Comparison of ENCODE assay signal across 19 cellular contexts in the genomic region with DNA sequence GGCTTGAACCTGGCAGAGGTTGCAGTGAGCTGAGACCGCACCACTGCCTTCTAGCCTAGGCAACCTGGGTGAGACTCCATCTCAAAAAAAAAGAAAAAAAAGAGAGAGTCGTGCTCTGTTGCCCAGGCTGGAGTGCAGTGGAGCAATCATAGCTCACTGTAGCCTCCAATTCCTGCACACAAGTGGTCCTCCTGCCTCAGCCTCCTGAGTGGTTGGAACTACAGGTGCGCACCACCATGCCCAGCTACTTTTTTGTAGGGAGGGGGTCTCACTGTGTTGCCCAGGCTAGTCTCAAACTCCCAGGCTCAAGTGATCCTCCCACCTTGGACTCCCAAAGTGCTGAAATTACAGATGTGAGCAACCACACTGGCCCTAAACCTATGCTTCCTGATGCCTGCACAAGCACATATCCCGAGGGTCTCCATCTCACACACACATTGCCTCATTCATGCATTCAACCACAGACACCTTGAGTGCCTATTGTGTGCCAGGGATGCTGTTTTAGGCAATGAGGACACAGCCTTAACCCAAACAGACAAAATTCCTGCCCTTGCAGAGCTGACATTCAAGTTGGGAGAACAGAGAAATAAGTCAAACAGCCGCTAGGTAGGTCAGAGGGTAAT. TPM values are rescaled to one million over a fixed set of nuclear protein-coding genes. Genes with fewer than 3 reads are reported as not detected.
A peak's percentile ranks its signal among the peaks of the same experiment; 100 is the strongest.
DNase-seq lines count a peak whose midpoint lies in the region; ATAC-seq and TF ChIP-seq lines count a peak whose summit lies in the region.
"Had no signal": no experiment of that assay in that cellular context is flagged by ENCODE, and none has a peak within 500 bp of the region (broad histone marks: within the 10 kb centered on the region; RNA-seq: fewer than 3 reads in every experiment).

No MANE protein-coding gene starts in this region.

- H3K4me3 Mint-ChIP-seq in activated CD4-positive, alpha-beta T cell treated with anti-CD3 and anti-CD28 coated beads, Interleukin-2, amount 10 ng/mL, durations not matched to agents 7 days and 5 days: no peak overlapping the region
- H3K4me3 Mint-ChIP-seq in activated CD4-positive, alpha-beta memory T cell treated with anti-CD3 and anti-CD28 coated beads, Interleukin-2, amount 10 ng/mL, durations not matched to agents 7 days and 5 days: no peak overlapping the region
- H3K4me3 Mint-ChIP-seq in neural progenitor cell: peak overlapping the region; percentile 16

- no peak overlapping the region for H3K9ac ChIP-seq in neural progenitor cell
- H3K9ac ChIP-seq: GM23248 had no signal

- no peak overlapping the region for H3K4me3 ChIP-seq in neural progenitor cell
- H3K4me3 ChIP-seq: coronary artery, esophagus muscularis mucosa, GM23248, heart left ventricle, thoracic aorta had no signal

- H3K27me3 Mint-ChIP-seq in activated CD4-positive, alpha-beta T cell treated with anti-CD3 and anti-CD28 coated beads, Interleukin-2, amount 10 ng/mL, durations not matched to agents 7 days and 5 days: peaks cover 1% of the 10 kb centered on the region
- no peaks in the 10 kb centered on the region for H3K27me3 Mint-ChIP-seq in activated CD4-positive, alpha-beta memory T cell treated with anti-CD3 and anti-CD28 coated beads, Interleukin-2, amount 10 ng/mL, durations not matched to agents 7 days and 5 days
- peaks cover 11% of the 10 kb centered on the region for H3K27me3 Mint-ChIP-seq in neural progenitor cell (ENCODE audit: insufficient read depth, low read depth)

- TF ChIP-seq CTCF in neural progenitor cell (IDR thresholded peaks at IDR 0.05): no peak

- no peaks in the 10 kb centered on the region for H3K36me3 Mint-ChIP-seq in activated CD4-positive, alpha-beta T cell treated with anti-CD3 and anti-CD28 coated beads, Interleukin-2, amount 10 ng/mL, durations not matched to agents 7 days and 5 days (ENCODE audit: low read depth)
- H3K36me3 Mint-ChIP-seq in activated CD4-positive, alpha-beta memory T cell treated with anti-CD3 and anti-CD28 coated beads, Interleukin-2, amount 10 ng/mL, durations not matched to agents 7 days and 5 days (ENCODE audit: low read depth): peaks cover 2% of the 10 kb centered on the region
- H3K36me3 Mint-ChIP-seq in neural progenitor cell: no peaks in the 10 kb centered on the region

- no peak overlapping the region for H2AFZ ChIP-seq in neural progenitor cell (replicated peaks)
- H2AFZ ChIP-seq: GM23248 had no signal

- H3F3A ChIP-seq in neural progenitor cell (ENCODE audit: low read depth): no peaks in the 10 kb centered on the region

- no peak overlapping the region for H3K4me2 ChIP-seq in neural progenitor cell

- CTCF ChIA-PET in activated CD4-positive, alpha-beta T cell treated with anti-CD3 and anti-CD28 coated beads, Interleukin-2, amount 10 ng/mL, durations not matched to agents 7 days and 5 days (lab: Charles Lee): interaction anchor here (0.7 to 2.4 kb wide), 4 partner anchors 8 to 187 kb away, joined by 5 to 12 read pairs (median 8); partner anchors contain the start of gene P2RY11
- CTCF ChIA-PET in activated CD4-positive, alpha-beta memory T cell treated with anti-CD3 and anti-CD28 coated beads, Interleukin-2, amount 10 ng/mL, durations not matched to agents 7 days and 5 days (lab: Charles Lee): interaction anchor here (0.7 to 1.5 kb wide), 6 partner anchors 13 to 311 kb away, joined by 3 to 12 read pairs (median 4); partner anchors contain the start of gene PIN1

- H4K20me1 ChIP-seq in neural progenitor cell (ENCODE audit: low read depth): no peaks in the 10 kb centered on the region

- DNase-seq in activated CD4-positive, alpha-beta T cell treated with anti-CD3 and anti-CD28 coated beads, Interleukin-2, amount 10 ng/mL, durations not matched to agents 7 days and 5 days: no peak
- no peak for DNase-seq in activated CD4-positive, alpha-beta T cell treated with anti-CD3 and anti-CD28 coated beads, Interleukin-2, amount 50 U/mL, for 4 hours
- no peak for DNase-seq in activated CD4-positive, alpha-beta memory T cell treated with anti-CD3 and anti-CD28 coated beads, Interleukin-2, amount 10 ng/mL, durations not matched to agents 7 days and 5 days
- DNase-seq in neural progenitor cell (ENCODE audit: low spot score) (no peak), NCI-H82 treated with DMSO at 0.1 percent for 48 hours (lab: John Stamatoyannopoulos, UW; ENCODE audit: unreplicated experiment) (no peak)
- DNase-seq: anterior cingulate cortex, Calu3, GM23248, heart left ventricle, KBM-7, NCI-H1417 treated with DMSO at 0.1 percent for 48 hours, NCI-H345, OCI-M1 had no signal

- no peak for ATAC-seq in HG02798 (IDR thresholded peaks at IDR 0.05; ENCODE audit: poor library complexity, unreplicated experiment)
- ATAC-seq: heart left ventricle had no signal

- no peaks in the 10 kb centered on the region for H3K36me3 ChIP-seq in neural progenitor cell
- H3K36me3 ChIP-seq: esophagus muscularis mucosa, heart left ventricle, thoracic aorta had no signal

- no peaks in the 10 kb centered on the region for H3K9me3 Mint-ChIP-seq in activated CD4-positive, alpha-beta T cell treated with anti-CD3 and anti-CD28 coated beads, Interleukin-2, amount 10 ng/mL, durations not matched to agents 7 days and 5 days
- peaks cover 4% of the 10 kb centered on the region for H3K9me3 Mint-ChIP-seq in activated CD4-positive, alpha-beta memory T cell treated with anti-CD3 and anti-CD28 coated beads, Interleukin-2, amount 10 ng/mL, durations not matched to agents 7 days and 5 days
- H3K9me3 Mint-ChIP-seq in neural progenitor cell: no peaks in the 10 kb centered on the region

- peaks cover 24% of the 10 kb centered on the region for H3K27me3 ChIP-seq in neural progenitor cell
- H3K27me3 ChIP-seq: esophagus muscularis mucosa, heart left ventricle had no signal

- H3K4me1 ChIP-seq in neural progenitor cell: no peaks in the 10 kb centered on the region

- H3K9me3 ChIP-seq in neural progenitor cell (ENCODE audit: low read depth): no peaks in the 10 kb centered on the region
- H3K9me3 ChIP-seq: esophagus muscularis mucosa, heart left ventricle, thoracic aorta had no signal

- H3K27ac ChIP-seq in neural progenitor cell: no peak overlapping the region
- H3K27ac ChIP-seq: coronary artery, esophagus muscularis mucosa, GM23248, heart left ventricle, thoracic aorta had no signal

- peak overlapping the region; percentile 83 for H3K27ac Mint-ChIP-seq in activated CD4-positive, alpha-beta T cell treated with anti-CD3 and anti-CD28 coated beads, Interleukin-2, amount 10 ng/mL, durations not matched to agents 7 days and 5 days
- peak overlapping the region; percentile 21 for H3K27ac Mint-ChIP-seq in activated CD4-positive, alpha-beta memory T cell treated with anti-CD3 and anti-CD28 coated beads, Interleukin-2, amount 10 ng/mL, durations not matched to agents 7 days and 5 days
- peak overlapping the region; percentile 20 for H3K27ac Mint-ChIP-seq in neural progenitor cell
- H3K27ac Mint-ChIP-seq: progenitor cell of endocrine pancreas had no signal

- POLR2A ChIA-PET in activated CD4-positive, alpha-beta T cell treated with anti-CD3 and anti-CD28 coated beads, Interleukin-2, amount 10 ng/mL, durations not matched to agents 7 days and 5 days (lab: Charles Lee): no interaction called here
- POLR2A ChIA-PET in activated CD4-positive, alpha-beta memory T cell treated with anti-CD3 and anti-CD28 coated beads, Interleukin-2, amount 10 ng/mL, durations not matched to agents 7 days and 5 days (lab: Charles Lee): interaction anchor here (0.9 to 1.0 kb wide), 3 partner anchors 13 to 17 kb away, joined by 3 read pairs; no protein-coding TSS in a partner anchor

- no peaks in the 10 kb centered on the region for H3K79me2 ChIP-seq in neural progenitor cell (ENCODE audit: low read depth)

- peaks cover 53% of the 10 kb centered on the region for H3K4me1 Mint-ChIP-seq in activated CD4-positive, alpha-beta T cell treated with anti-CD3 and anti-CD28 coated beads, Interleukin-2, amount 10 ng/mL, durations not matched to agents 7 days and 5 days
- H3K4me1 Mint-ChIP-seq in activated CD4-positive, alpha-beta memory T cell treated with anti-CD3 and anti-CD28 coated beads, Interleukin-2, amount 10 ng/mL, durations not matched to agents 7 days and 5 days: peaks cover 58% of the 10 kb centered on the region
- H3K4me1 Mint-ChIP-seq in neural progenitor cell: peaks cover 19% of the 10 kb centered on the region

RNA-seq across cellular contexts. Expression of gene ANGPTL6, which starts 2.2 kb away (rescaled TPM):
- 1 to 10 TPM in 1 of 2 experiments, under 1 TPM in 1; 0.99 to 1.3 TPM for total RNA-seq in activated CD4-positive, alpha-beta T cell treated with anti-CD3 and anti-CD28 coated beads, Interleukin-2, amount 10 ng/mL, durations not matched to agents 7 days and 5 days
- 1 to 10 TPM; 2.4 TPM for total RNA-seq in activated CD4-positive, alpha-beta memory T cell treated with anti-CD3 and anti-CD28 coated beads, Interleukin-2, amount 10 ng/mL, durations not matched to agents 7 days and 5 days
- 0.09 TPM in 1 of 2 replicates, not detected in the other for total RNA-seq in neural progenitor cell (ENCODE audit: low replicate concordance)
- total RNA-seq: A673, esophagus muscularis mucosa, progenitor cell of endocrine pancreas, thoracic aorta had no signal

RNA-seq across cellular contexts. Expression of gene PPAN, which starts 5.9 kb away (rescaled TPM):
- total RNA-seq in activated CD4-positive, alpha-beta T cell treated with anti-CD3 and anti-CD28 coated beads, Interleukin-2, amount 10 ng/mL, durations not matched to agents 7 days and 5 days: 10 to 100 TPM; 77.8 to 77.9 TPM
- total RNA-seq in activated CD4-positive, alpha-beta memory T cell treated with anti-CD3 and anti-CD28 coated beads, Interleukin-2, amount 10 ng/mL, durations not matched to agents 7 days and 5 days: 10 to 100 TPM; 74.3 to 75.6 TPM
- total RNA-seq in neural progenitor cell (ENCODE audit: low replicate concordance): 6.6 and 23.3 TPM in 2 replicates

RNA-seq across cellular contexts. Expression of gene P2RY11, which starts 11.2 kb away (rescaled TPM):
- total RNA-seq in activated CD4-positive, alpha-beta T cell treated with anti-CD3 and anti-CD28 coated beads, Interleukin-2, amount 10 ng/mL, durations not matched to agents 7 days and 5 days: 10 to 100 TPM; 39.1 to 43.1 TPM
- 10 to 100 TPM; 33.2 to 33.5 TPM for total RNA-seq in activated CD4-positive, alpha-beta memory T cell treated with anti-CD3 and anti-CD28 coated beads, Interleukin-2, amount 10 ng/mL, durations not matched to agents 7 days and 5 days
- 2.2 TPM in 1 of 2 replicates, not detected in the other for total RNA-seq in neural progenitor cell (ENCODE audit: low replicate concordance)

RNA-seq across cellular contexts. Expression of gene SHFL, which starts 14.2 kb away (rescaled TPM):
- 100 to 1,000 TPM; 100 to 108 TPM for total RNA-seq in activated CD4-positive, alpha-beta T cell treated with anti-CD3 and anti-CD28 coated beads, Interleukin-2, amount 10 ng/mL, durations not matched to agents 7 days and 5 days
- total RNA-seq in activated CD4-positive, alpha-beta memory T cell treated with anti-CD3 and anti-CD28 coated beads, Interleukin-2, amount 10 ng/mL, durations not matched to agents 7 days and 5 days: 100 to 1,000 TPM; 103 to 108 TPM
- 0.15 and 2.0 TPM in 2 replicates for total RNA-seq in neural progenitor cell (ENCODE audit: low replicate concordance)

RNA-seq across cellular contexts. Expression of gene EIF3G, which starts 19.4 kb away (rescaled TPM):
- total RNA-seq in activated CD4-positive, alpha-beta T cell treated with anti-CD3 and anti-CD28 coated beads, Interleukin-2, amount 10 ng/mL, durations not matched to agents 7 days and 5 days: 100 to 1,000 TPM; 228 to 230 TPM
- total RNA-seq in activated CD4-positive, alpha-beta memory T cell treated with anti-CD3 and anti-CD28 coated beads, Interleukin-2, amount 10 ng/mL, durations not matched to agents 7 days and 5 days: 100 to 1,000 TPM; 202 to 203 TPM
- 170 and 215 TPM in 2 replicates for total RNA-seq in neural progenitor cell (ENCODE audit: low replicate concordance)

Comparison
In these comparisons a context has a peak if more than half of its experiments do, and no peak if none do; other contexts are left out.
1. H3K27ac Mint-ChIP-seq: peak in every context shown above with its lines; median percentile 83 in activated CD4-positive, alpha-beta T cell treated with anti-CD3 and anti-CD28 coated beads, Interleukin-2, amount 10 ng/mL, durations not matched to agents 7 days and 5 days; 21 in activated CD4-positive, alpha-beta memory T cell treated with anti-CD3 and anti-CD28 coated beads, Interleukin-2, amount 10 ng/mL, durations not matched to agents 7 days and 5 days; 20 in neural progenitor cell.
2. RNA of gene P2RY11, which starts 11.2 kb away (total RNA-seq): 39.1 to 43.1 TPM in activated CD4-positive, alpha-beta T cell treated with anti-CD3 and anti-CD28 coated beads, Interleukin-2, amount 10 ng/mL, durations not matched to agents 7 days and 5 days and 33.2 to 33.5 TPM in activated CD4-positive, alpha-beta memory T cell treated with anti-CD3 and anti-CD28 coated beads, Interleukin-2, amount 10 ng/mL, durations not matched to agents 7 days and 5 days; 2.2 TPM in neural progenitor cell; every median in the first group is over 10 times any median in the second.